ENCODE assay signal across 11 cellular contexts in the genomic region with DNA sequence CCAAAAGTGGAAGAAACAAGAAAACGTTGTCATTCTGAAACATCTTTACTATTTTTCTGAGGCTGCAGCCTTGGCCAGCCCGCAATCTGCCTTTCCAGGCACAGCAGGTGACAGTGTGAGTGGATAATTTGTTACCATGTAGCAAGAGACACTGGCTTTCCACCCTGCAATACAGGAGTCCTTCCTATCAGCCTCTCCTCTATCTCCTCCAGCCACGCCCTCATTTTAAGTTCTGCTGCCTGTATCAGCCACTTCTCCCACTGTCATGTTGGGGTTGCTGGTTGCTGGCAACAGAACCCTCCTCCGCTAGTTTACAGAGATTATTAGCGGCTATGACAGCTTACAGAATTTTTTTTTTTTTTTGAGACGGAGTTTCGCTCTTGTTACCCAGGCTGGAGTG.
"Had no signal": no experiment of that assay in that cellular context is flagged by ENCODE, and none has a peak within 500 bp of the region (broad histone marks: within the 10 kb centered on the region; RNA-seq: fewer than 3 reads in every experiment).

No MANE protein-coding gene starts in this region.

- H3K4me1 Mint-ChIP-seq: activated CD4-positive, alpha-beta T cell treated with anti-CD3 and anti-CD28 coated beads for 36 hours; natural killer cell had no signal

- H3K27ac Mint-ChIP-seq: activated CD4-positive, alpha-beta T cell treated with anti-CD3 and anti-CD28 coated beads for 36 hours; activated naive CD4-positive, alpha-beta T cell treated with anti-CD3 and anti-CD28 coated beads, Interleukin-2, amount 50 U/mL, for 72 hours; activated T-cell treated with anti-CD3 and anti-CD28 coated beads, Interleukin-2, amount 50 U/mL, for 72 hours; natural killer cell; stimulated activated naive B cell treated with anti-CD40 and anti-IgM and Interleukin-4, amounts not matched to agents 10 μg/mL and 1 μg/mL and 100 μg/mL, for 72 hours had no signal

- H3K9me3 Mint-ChIP-seq: activated naive CD4-positive, alpha-beta T cell treated with anti-CD3 and anti-CD28 coated beads, Interleukin-2, amount 50 U/mL, for 72 hours; activated T-cell treated with anti-CD3 and anti-CD28 coated beads, Interleukin-2, amount 50 U/mL, for 72 hours; natural killer cell; stimulated activated naive B cell treated with anti-CD40 and anti-IgM and Interleukin-4, amounts not matched to agents 10 μg/mL and 1 μg/mL and 100 μg/mL, for 72 hours had no signal

- H3K27me3 Mint-ChIP-seq: activated CD4-positive, alpha-beta T cell treated with anti-CD3 and anti-CD28 coated beads for 36 hours had no signal

- DNase-seq: activated CD4-positive, alpha-beta T cell treated with anti-CD3 and anti-CD28 coated beads for 36 hours; activated CD8-positive, alpha-beta memory T cell treated with anti-CD3 and anti-CD28 coated beads, Interleukin-2, amount 50 U/mL, for 48 hours; activated gamma-delta T cell; activated T-cell treated with anti-CD3 and anti-CD28 coated beads, Interleukin-2, amount 50 U/mL, for 72 hours; mesendoderm; natural killer cell; stimulated activated CD4-positive, alpha-beta T cell treated with anti-CD3 and anti-CD28 coated beads, Interleukin-15, amount 100 ng/mL, for 24 hours; stimulated activated CD4-positive, alpha-beta T cell treated with anti-CD3 and anti-CD28 coated beads, Interleukin-4, amount 100 ng/mL, for 1 hour; stimulated activated naive B cell treated with anti-CD40 and anti-IgM and Interleukin-4, amounts not matched to agents 10 μg/mL and 1 μg/mL and 100 μg/mL, for 72 hours; T1000 had no signal

- H3K4me3 Mint-ChIP-seq: activated CD4-positive, alpha-beta T cell treated with anti-CD3 and anti-CD28 coated beads for 36 hours; activated T-cell treated with anti-CD3 and anti-CD28 coated beads, Interleukin-2, amount 50 U/mL, for 72 hours; natural killer cell; stimulated activated naive B cell treated with anti-CD40 and anti-IgM and Interleukin-4, amounts not matched to agents 10 μg/mL and 1 μg/mL and 100 μg/mL, for 72 hours had no signal

- ATAC-seq: activated CD4-positive, alpha-beta T cell treated with anti-CD3 and anti-CD28 coated beads for 36 hours; activated naive CD4-positive, alpha-beta T cell treated with anti-CD3 and anti-CD28 coated beads, Interleukin-2, amount 50 U/mL, for 72 hours; activated T-cell treated with anti-CD3 and anti-CD28 coated beads, Interleukin-2, amount 50 U/mL, for 72 hours; natural killer cell; stimulated activated naive B cell treated with anti-CD40 and anti-IgM and Interleukin-4, amounts not matched to agents 10 μg/mL and 1 μg/mL and 100 μg/mL, for 72 hours had no signal

- H3K36me3 Mint-ChIP-seq: activated naive CD4-positive, alpha-beta T cell treated with anti-CD3 and anti-CD28 coated beads, Interleukin-2, amount 50 U/mL, for 72 hours; natural killer cell; stimulated activated naive B cell treated with anti-CD40 and anti-IgM and Interleukin-4, amounts not matched to agents 10 μg/mL and 1 μg/mL and 100 μg/mL, for 72 hours had no signal
